Comparison of ENCODE assay signal across 8 cellular contexts in the genomic region with DNA sequence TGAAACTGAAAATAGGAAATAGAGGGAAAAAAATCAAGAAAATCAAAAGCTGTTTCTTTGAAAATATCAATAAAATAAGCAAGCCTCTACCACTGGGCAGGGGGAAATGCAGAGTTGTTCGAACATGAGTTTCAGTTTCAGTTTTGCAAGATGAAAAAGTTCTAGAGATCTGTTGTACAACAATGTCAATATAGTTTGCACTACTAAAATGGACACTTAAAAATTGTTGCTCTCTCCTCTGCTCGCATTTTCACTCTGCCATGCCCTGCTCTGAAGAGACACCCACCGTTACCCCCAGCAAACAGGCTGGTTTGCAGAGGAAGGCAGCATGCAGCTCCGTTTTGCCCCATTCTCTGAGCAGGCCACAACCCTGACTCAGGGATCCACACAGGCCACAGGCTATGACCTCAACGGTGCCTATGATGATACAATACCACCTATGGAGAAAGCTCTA.
A peak's percentile ranks its signal among the peaks of the same experiment; 100 is the strongest.
DNase-seq lines count a peak whose midpoint lies in the region; ATAC-seq and TF ChIP-seq lines count a peak whose summit lies in the region.

No MANE protein-coding gene starts in this region.

- H3K27ac ChIP-seq in BLaER1 (peak overlapping the region; percentile 42; the same call in 1 of the 2 replicates), neutrophil (peak overlapping the region; percentile 83), thyroid gland (peak overlapping the region in 1 of 3 donors; percentile 42), SJCRH30 (no peak overlapping the region)

- intact Hi-C loops in thyroid gland (cut with DNase I): no loop called here

- peaks cover 58% of the 10 kb centered on the region for H3K36me3 ChIP-seq in BLaER1
- peaks cover 22% of the 10 kb centered on the region for H3K36me3 ChIP-seq in neutrophil
- H3K36me3 ChIP-seq in thyroid gland: no peaks in the 10 kb centered on the region
- peaks cover 56% of the 10 kb centered on the region for H3K36me3 ChIP-seq in SJCRH30

- H4K20me1 ChIP-seq in BLaER1: peaks cover 26% of the 10 kb centered on the region; the same call in 1 of the 2 replicates

- H3K9me3 ChIP-seq in BLaER1 (peaks cover 18% of the 10 kb centered on the region), neutrophil (no peaks in the 10 kb centered on the region), thyroid gland (no peaks in the 10 kb centered on the region), SJCRH30 (replicated peaks) (peaks cover 9% of the 10 kb centered on the region; the same call in 1 of the 2 replicates)

- TF ChIP-seq CTCF in neutrophil (IDR thresholded peaks at IDR 0.05) (no peak), thyroid gland (IDR thresholded peaks at IDR 0.05) (no peak)

- no peak overlapping the region; the same call in 1 of the 2 replicates for H3K9ac ChIP-seq in BLaER1

- peaks cover 14% of the 10 kb centered on the region for H3K4me1 ChIP-seq in BLaER1
- peaks cover 8 to 11% of the 10 kb centered on the region in 2 experiments for H3K4me1 ChIP-seq in neutrophil (ENCODE audit: control insufficient read depth in 1 of 2, insufficient read depth in 1 of 2, low read depth in 1 of 2, low read length in 1 of 2)
- H3K4me1 ChIP-seq in thyroid gland: peaks cover 9 to 30% of the 10 kb centered on the region in 2 donors
- no peaks in the 10 kb centered on the region for H3K4me1 ChIP-seq in SJCRH30

- H3K4me3 ChIP-seq in BLaER1: peak overlapping the region; percentile 55
- H3K4me3 ChIP-seq in neutrophil (ENCODE audit: low read depth in 1 of 2, low read length in 1 of 2): peak overlapping the region; percentile 32 to 42
- no peak overlapping the region for H3K4me3 ChIP-seq in thyroid gland (replicated peaks in 1 of 3)
- H3K4me3 ChIP-seq in SJCRH30: no peak overlapping the region

- no peak for TF ChIP-seq POLR2A in thyroid gland (IDR thresholded peaks at IDR 0.05)

- no peak for ATAC-seq in HG02885 (IDR thresholded peaks at IDR 0.05; ENCODE audit: poor library complexity, unreplicated experiment)

- H3K27me3 ChIP-seq in BLaER1 (no peaks in the 10 kb centered on the region), neutrophil (no peaks in the 10 kb centered on the region), thyroid gland (no peaks in the 10 kb centered on the region), SJCRH30 (no peaks in the 10 kb centered on the region)

- H3K4me2 ChIP-seq in BLaER1: peak overlapping the region; percentile 83

- WGBS in thyroid gland, 2 donors: 63 to 88% methylated on average over 5 of the region's 5 CpGs

- DNase-seq in OCI-M1 (lab: John Stamatoyannopoulos, UW): peak; percentile 84
- peak; percentile 77 for DNase-seq in activated effector memory CD4-positive, alpha-beta T cell treated with anti-CD3 and anti-CD28 coated beads, Interleukin-2, amount 50 U/mL, for 16 hours
- DNase-seq in thyroid gland: no peak
- DNase-seq in NCI-H446 treated with DMSO at 0.1 percent for 48 hours (lab: John Stamatoyannopoulos, UW): no peak
- DNase-seq in SJCRH30: no peak

Comparison
In these comparisons a context has a peak if more than half of its experiments do, and no peak if none do; other contexts are left out.
1. H3K4me3 ChIP-seq: peak in BLaER1 (single experiment) and neutrophil (2 of 2); none in thyroid gland (0 of 3) and SJCRH30 (single experiment).
2. DNase-seq: peak in OCI-M1 (single experiment) and activated effector memory CD4-positive, alpha-beta T cell treated with anti-CD3 and anti-CD28 coated beads, Interleukin-2, amount 50 U/mL, for 16 hours (single experiment); none in thyroid gland (0 of 2), NCI-H446 treated with DMSO at 0.1 percent for 48 hours (single experiment) and SJCRH30 (0 of 2).